In the genomic region with DNA sequence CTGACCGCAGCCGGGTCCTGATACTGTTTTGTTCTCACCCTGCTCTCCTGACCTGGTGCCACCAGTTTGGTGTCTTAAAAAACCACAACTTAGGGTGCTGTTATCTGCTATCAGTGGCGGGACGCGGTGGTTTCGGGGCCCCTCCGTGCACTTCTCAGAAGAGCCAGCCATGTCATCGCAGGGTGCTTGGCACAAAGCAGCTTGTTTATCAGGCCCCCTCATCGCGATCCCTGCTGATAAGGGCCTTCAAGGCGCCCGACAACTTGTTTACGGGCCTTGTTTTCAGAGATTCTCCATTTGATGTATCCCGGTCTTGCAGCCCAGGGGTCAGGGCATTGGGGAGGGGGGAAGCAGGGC, we compare ENCODE assay signal across 13 cellular contexts. TPM values are rescaled to one million over a fixed set of nuclear protein-coding genes. Genes with fewer than 3 reads are reported as not detected.
DNase-seq lines count a peak whose midpoint lies in the region; ATAC-seq, FAIRE-seq and TF ChIP-seq lines count a peak whose summit lies in the region.
"Had no signal": no experiment of that assay in that cellular context is flagged by ENCODE, and none has a peak within 500 bp of the region (broad histone marks: within the 10 kb centered on the region; RNA-seq: fewer than 3 reads in every experiment).

No MANE protein-coding gene starts in this region.

- TF ChIP-seq RAD21 in K562 (CRISPR knock-in tag; conservative IDR thresholded peaks at IDR 0.05 in 1 of 2, IDR thresholded peaks at IDR 0.05 in 1 of 2), result no peak

- FAIRE-seq in K562 (lab: Jason Lieb, UNC), result no peak
- FAIRE-seq: H54, small intestine had no signal

- intact Hi-C loops in K562 (cut with micrococcal nuclease) (no loop called here), mammary epithelial cell (cut with micrococcal nuclease) (no loop called here)

- TF ChIP-seq EP300 in K562 (IDR thresholded peaks at IDR 0.05; ENCODE audit: low read length), result no peak

- H2AFZ ChIP-seq in K562 (ENCODE audit: low read depth, low read length), result no peak overlapping the region
- H2AFZ ChIP-seq in mammary epithelial cell (ENCODE audit: low read depth, low read length), result no peak overlapping the region

- H3K4me3 ChIP-seq in K562, result no peak overlapping the region
- no peak overlapping the region for H3K4me3 ChIP-seq in HAP-1
- H3K4me3 ChIP-seq in mammary epithelial cell (replicated peaks in 1 of 3; ENCODE audit: insufficient read depth in 1 of 3, low read depth in 2 of 3, low read length in 3 of 3), result no peak overlapping the region

- no peak for TF ChIP-seq CTCF in K562 (IDR thresholded peaks at IDR 0.05 in 2 of 3, conservative IDR thresholded peaks at IDR 0.05 in 1 of 3; ENCODE audit: insufficient read depth in 2 of 3, low read depth in 1 of 3, low read length in 3 of 3)
- TF ChIP-seq CTCF in mammary epithelial cell (conservative IDR thresholded peaks at IDR 0.05 in 1 of 2, IDR thresholded peaks at IDR 0.05 in 1 of 2; ENCODE audit: extremely low read depth in 1 of 2, insufficient read depth in 1 of 2, low read depth in 1 of 2, low read length in 2 of 2), result no peak

- H3K27ac ChIP-seq in K562 (ENCODE audit: extremely low read depth, low read depth, low read length), result no peak overlapping the region
- no peak overlapping the region for H3K27ac ChIP-seq in mammary epithelial cell (ENCODE audit: insufficient read depth, low read depth, low read length)

- peaks cover 13 to 16% of the 10 kb centered on the region in 2 experiments for H3K4me1 ChIP-seq in K562 (replicated peaks in 1 of 2; ENCODE audit: control insufficient read depth in 2 of 2, insufficient read depth in 2 of 2, low read length in 2 of 2)
- no peaks in the 10 kb centered on the region for H3K4me1 ChIP-seq in HAP-1
- H3K4me1 ChIP-seq in mammary epithelial cell (ENCODE audit: insufficient read depth, low read length), result no peaks in the 10 kb centered on the region

- POLR2A ChIA-PET in K562 (lab: Yijun Ruan, JAX), result interaction anchor here (1.6 kb wide), 1 partner anchor 11 kb away, joined by 4 read pairs; no protein-coding TSS in a partner anchor

- ATAC-seq in K562 (no peak), HG03442 (IDR thresholded peaks at IDR 0.05; ENCODE audit: unreplicated experiment) (no peak), HG03095 (IDR thresholded peaks at IDR 0.05; ENCODE audit: unreplicated experiment) (no peak)

- dilution Hi-C loops in mammary epithelial cell (cut with HindIII; ENCODE audit: low sequenced_read_pairs), result no loop called here

- TF ChIP-seq POLR2A in K562 (conservative IDR thresholded peaks at IDR 0.05), result no peak

- no peaks in the 10 kb centered on the region for H3K9me1 ChIP-seq in K562 (ENCODE audit: control insufficient read depth, insufficient read depth, low read length)

- peak; percentile 28 to 84 (median 38) for DNase-seq in T-helper 1 cell
- DNase-seq in activated CD8-positive, alpha-beta memory T cell treated with anti-CD3 and anti-CD28 coated beads for 48 hours (ENCODE audit: low read depth in 2 of 3, low spot score in 2 of 3), result peak in 2 of 3 experiments; percentile 8 to 26
- no peak for DNase-seq in K562 (ENCODE audit: extremely low read depth in 1 of 4, low spot score in 3 of 4)
- peak; percentile 29 to 59 for DNase-seq in stimulated activated CD8-positive, alpha-beta memory T cell treated with anti-CD3 and anti-CD28 coated beads, Interleukin-15, amount 100 ng/mL, for 48 hours (ENCODE audit: low read depth in 2 of 2)
- DNase-seq in HAP-1 (ENCODE audit: low spot score in 2 of 2), result no peak
- no peak for DNase-seq in mammary epithelial cell
- DNase-seq: BE2C, Kasumi-1, Right ventricle myocardium superior, small intestine had no signal

- H3K27me3 ChIP-seq in K562 (ENCODE audit: control insufficient read depth in 2 of 2, insufficient read depth in 2 of 2, low read length in 2 of 2), result no peaks in the 10 kb centered on the region
- H3K27me3 ChIP-seq in HAP-1 (ENCODE audit: low read depth), result peaks cover 3% of the 10 kb centered on the region; the same call in 1 of the 2 replicates
- H3K27me3 ChIP-seq in mammary epithelial cell (ENCODE audit: insufficient read depth, low read length), result peaks cover 9% of the 10 kb centered on the region
- H3K27me3 ChIP-seq: BE2C had no signal

- BruUV-seq in K562 (replicated peaks; lab: Mats Ljungman, UMichigan) (no TSS peak), mammary epithelial cell (replicated peaks; lab: Mats Ljungman, UMichigan) (no TSS peak)

- H3K79me2 ChIP-seq in K562 (ENCODE audit: control insufficient read depth, insufficient read depth, low read length), result no peaks in the 10 kb centered on the region
- no peaks in the 10 kb centered on the region for H3K79me2 ChIP-seq in mammary epithelial cell (ENCODE audit: insufficient read depth, low read length)

- H3K36me3 ChIP-seq in K562 (ENCODE audit: control insufficient read depth, insufficient read depth, low read length) (no peaks in the 10 kb centered on the region), HAP-1 (replicated peaks) (no peaks in the 10 kb centered on the region), mammary epithelial cell (ENCODE audit: insufficient read depth, low read length) (no peaks in the 10 kb centered on the region)
- H3K36me3 ChIP-seq: BE2C had no signal

- H3K4me2 ChIP-seq in K562 (ENCODE audit: insufficient read depth, low read length) (no peak overlapping the region), mammary epithelial cell (ENCODE audit: insufficient read depth, low read depth, low read length) (no peak overlapping the region)

- 1% methylated on average over 14 of the region's 14 CpGs for WGBS in K562 (ENCODE audit: insufficient coverage, low coverage, missing lambda C conversion rate)
- WGBS in mammary epithelial cell (ENCODE audit: low coverage, missing lambda C conversion rate), result 78% methylated on average over 14 of the region's 14 CpGs

- H3K9me3 ChIP-seq in K562 (replicated peaks; ENCODE audit: control insufficient read depth, insufficient read depth, low read depth, low read length), result no peaks in the 10 kb centered on the region
- H3K9me3 ChIP-seq in HAP-1, result no peaks in the 10 kb centered on the region
- no peaks in the 10 kb centered on the region for H3K9me3 ChIP-seq in mammary epithelial cell (replicated peaks; ENCODE audit: insufficient read depth, low read length)
- H3K9me3 ChIP-seq: BE2C had no signal

- H3K9ac ChIP-seq in K562 (ENCODE audit: insufficient read depth in 1 of 2, low read depth in 2 of 2, low read length in 2 of 2), result no peak overlapping the region
- H3K9ac ChIP-seq in mammary epithelial cell (ENCODE audit: insufficient read depth, low read length), result no peak overlapping the region

- CTCF ChIA-PET in K562 (lab: Yijun Ruan, JAX; ENCODE audit: low intra/inter-chr PET ratio) (no interaction called here), mammary epithelial cell (lab: Charles Lee; ENCODE audit: low non-redundant PET) (no interaction called here)

- peaks cover 7% of the 10 kb centered on the region; the same call in 1 of the 2 replicates for H4K20me1 ChIP-seq in K562 (replicated peaks; ENCODE audit: control insufficient read depth, insufficient read depth, low read length)
- H4K20me1 ChIP-seq in mammary epithelial cell (ENCODE audit: insufficient read depth, low read length), result no peaks in the 10 kb centered on the region

- in situ Hi-C loops in K562 (cut with MboI), result no loop called here
- in situ Hi-C loops in HAP-1 (cut with MboI; ENCODE audit: low sequenced_read_pairs), result no loop called here
- in situ Hi-C loops in mammary epithelial cell (cut with MboI; ENCODE audit: low sequenced_read_pairs in 2 of 2), result no loop called here

TF ChIP-seq in K562, 482 proteins besides CTCF, POLR2A, EP300 and RAD21:
- TF ChIP-seq CBX1 (IDR thresholded peaks at IDR 0.05; ENCODE audit: low read depth) (0 out of 2 replicates have a peak, but pooled peaks have one; percentile 9), SAFB (IDR thresholded peaks at IDR 0.05; ENCODE audit: borderline replicate concordance, low read depth, low read length) (no peak)
TF ChIP-seq in K562: peak in this region for 1.

RNA-seq across cellular contexts. Expression of gene KLF2, which starts 58.1 kb away (rescaled TPM):
- not detected in 2 replicates for total RNA-seq in K562 (2011; cell fraction: chromatin; rRNA removed; ENCODE audit: low replicate concordance)
- total RNA-seq in K562 (2011; cell fraction: nucleolus; rRNA removed), result 0.17 and 0.26 TPM in 2 replicates
- total RNA-seq in K562 (2011; cell fraction: nucleoplasm; rRNA removed), result not detected in 2 replicates
- total RNA-seq in K562 (2014; rRNA removed), result 0.20 TPM in 1 of 2 replicates, not detected in the other
- total RNA-seq in K562 (2014; rRNA removed; fragmentation: Illumina TruSeq; extraction: Trizol), result 0.07 TPM in 1 of 2 replicates, not detected in the other
- total RNA-seq in K562 (2015; rRNA removed; fragmentation: Illumina TruSeq; extraction: Trizol), result not detected in 2 replicates
- 0.71 and 1.3 TPM in 2 replicates for total RNA-seq in K562 (2021)
- not detected in 2 replicates for polyA plus RNA-seq in K562 (2011; rRNA removed)
- 0.04 and 0.22 TPM in 2 replicates for polyA plus RNA-seq in K562 (2011; cell fraction: cytosol; rRNA removed)
- polyA plus RNA-seq in K562 (2011; cell fraction: nucleus; rRNA removed), result 0.17 and 0.40 TPM in 2 replicates
- polyA plus RNA-seq in K562 (2012), result 0.22 and 1.9 TPM in 2 replicates
- polyA plus RNA-seq in K562 (2014; fragmentation: Illumina TruSeq; extraction: Trizol), result not detected in 2 replicates
- polyA plus RNA-seq in K562 (2014; fragmentation: Nextera tagmentation; extraction: Ambion mirVana), result not detected
- polyA plus RNA-seq in K562 (2014; rRNA removed), result 0.19 TPM in 1 of 2 replicates, not detected in the other
- not detected in 2 replicates for polyA minus RNA-seq in K562 (2011; rRNA and poly(A)+ RNA removed)
- not detected in 2 replicates for polyA minus RNA-seq in K562 (2011; cell fraction: cytosol; rRNA and poly(A)+ RNA removed)
- polyA minus RNA-seq in K562 (2011; cell fraction: nucleus; rRNA and poly(A)+ RNA removed), result not detected in 2 replicates
- under 1 TPM in 1 of 2 donors, not detected in 1; 0.99 TPM for total RNA-seq in mammary epithelial cell
- polyA plus RNA-seq in mammary epithelial cell, result 0.15 TPM
- not detected for polyA minus RNA-seq in mammary epithelial cell

Comparison
In these comparisons a context has a peak if more than half of its experiments do, and no peak if none do; other contexts are left out.
1. DNase-seq: peak in T-helper 1 cell (5 of 5), activated CD8-positive, alpha-beta memory T cell treated with anti-CD3 and anti-CD28 coated beads for 48 hours (2 of 3) and stimulated activated CD8-positive, alpha-beta memory T cell treated with anti-CD3 and anti-CD28 coated beads, Interleukin-15, amount 100 ng/mL, for 48 hours (2 of 2); none in K562 (0 of 4), HAP-1 (0 of 2) and mammary epithelial cell (single experiment).